Comparison of ENCODE assay signal across 10 cellular contexts in genomic region chr5:56585973-56586740, GRCh38.
DNase-seq lines count a peak whose midpoint lies in the region; TF ChIP-seq lines count a peak whose summit lies in the region.
"Had no signal": no experiment of that assay in that cellular context is flagged by ENCODE, and none has a peak within 500 bp of the region (broad histone marks: within the 10 kb centered on the region; RNA-seq: fewer than 3 reads in every experiment).

No MANE protein-coding gene starts in this region.

- TF ChIP-seq CTCF in fibroblast of villous mesenchyme (IDR thresholded peaks at IDR 0.05; ENCODE audit: insufficient read depth, low read depth, low read length): no peak
- no peak for TF ChIP-seq CTCF in GM10248 (IDR thresholded peaks at IDR 0.05; ENCODE audit: control extremely low read depth, extremely low read depth, low read depth, missing control alignments)
- no peak for TF ChIP-seq CTCF in HFFc6 (IDR thresholded peaks at IDR 0.05)

- H3K36me3 Mint-ChIP-seq in T-helper 1 cell treated with Interleukin-12 subunit alpha and Interleukin-12 subunit beta and Interleukin-4 antibody, amounts not matched to agents 30 μg/mL and 1 μg/mL, for 36 hours (ENCODE audit: low read depth): peaks cover 8% of the 10 kb centered on the region
- no peaks in the 10 kb centered on the region for H3K36me3 Mint-ChIP-seq in HFFc6 (ENCODE audit: low read depth)

- peaks cover 5% of the 10 kb centered on the region for H3K9me3 Mint-ChIP-seq in T-helper 1 cell treated with Interleukin-12 subunit alpha and Interleukin-12 subunit beta and Interleukin-4 antibody, amounts not matched to agents 30 μg/mL and 1 μg/mL, for 36 hours
- H3K9me3 Mint-ChIP-seq in HFFc6: no peaks in the 10 kb centered on the region

- POLR2A ChIA-PET in GM10248 (lab: Yijun Ruan, JAX): no interaction called here

- H3K27ac Mint-ChIP-seq in T-helper 1 cell treated with Interleukin-12 subunit alpha and Interleukin-12 subunit beta and Interleukin-4 antibody, amounts not matched to agents 30 μg/mL and 1 μg/mL, for 36 hours: peak overlapping the region; percentile 16
- H3K27ac Mint-ChIP-seq in HFFc6: no peak overlapping the region

- intact Hi-C loops in posterior vena cava (cut with DNase I): no loop called here

- peaks cover 6% of the 10 kb centered on the region for H3K27me3 Mint-ChIP-seq in T-helper 1 cell treated with Interleukin-12 subunit alpha and Interleukin-12 subunit beta and Interleukin-4 antibody, amounts not matched to agents 30 μg/mL and 1 μg/mL, for 36 hours (ENCODE audit: low read depth)
- peaks cover 13% of the 10 kb centered on the region for H3K27me3 Mint-ChIP-seq in HFFc6 (ENCODE audit: insufficient read depth)

- peak overlapping the region; percentile 16 for H3K4me3 Mint-ChIP-seq in T-helper 1 cell treated with Interleukin-12 subunit alpha and Interleukin-12 subunit beta and Interleukin-4 antibody, amounts not matched to agents 30 μg/mL and 1 μg/mL, for 36 hours
- no peak overlapping the region for H3K4me3 Mint-ChIP-seq in HFFc6

- H3K4me3 ChIP-seq in fibroblast of villous mesenchyme (ENCODE audit: low read depth, low read length): no peak overlapping the region

- CTCF ChIA-PET in GM10248 (lab: Yijun Ruan, JAX): interaction anchor here (1.2 to 2.1 kb wide), 2 partner anchors 9 to 10 kb away, joined by 3 to 8 read pairs; no protein-coding TSS in a partner anchor

- in situ Hi-C loops in G401 (cut with HindIII; ENCODE audit: low sequenced_read_pairs): no loop called here

- peak; percentile 28 for DNase-seq in G401 (ENCODE audit: low spot score)
- DNase-seq in fibroblast of villous mesenchyme (ENCODE audit: low read depth): peak; percentile 82
- peak; percentile 84 for DNase-seq in posterior vena cava (ENCODE audit: low spot score)
- no peak for DNase-seq in 8988T
- DNase-seq in GM10248 (ENCODE audit: extremely low spot score): no peak
- no peak for DNase-seq in HFFc6
- DNase-seq in activated effector memory CD4-positive, alpha-beta T cell treated with Interleukin-2 at 50 U/mL for 16 hours: no peak
- DNase-seq: NCI-H1048, T1000 had no signal

- H3K4me1 Mint-ChIP-seq in T-helper 1 cell treated with Interleukin-12 subunit alpha and Interleukin-12 subunit beta and Interleukin-4 antibody, amounts not matched to agents 30 μg/mL and 1 μg/mL, for 36 hours (ENCODE audit: low read depth): peaks cover 35% of the 10 kb centered on the region
- peaks cover 12% of the 10 kb centered on the region for H3K4me1 Mint-ChIP-seq in HFFc6 (ENCODE audit: low read depth)

Comparison
In these comparisons a context has a peak if more than half of its experiments do, and no peak if none do; other contexts are left out.
1. DNase-seq: peak in G401 (single experiment), fibroblast of villous mesenchyme (single experiment) and posterior vena cava (single experiment); none in 8988T (single experiment), GM10248 (single experiment), HFFc6 (single experiment) and activated effector memory CD4-positive, alpha-beta T cell treated with Interleukin-2 at 50 U/mL for 16 hours (single experiment).